In genomic region chr15:28308718-28309117, GRCh38 we compare ENCODE assay signal across 14 cellular contexts. TPM values are rescaled to one million over a fixed set of nuclear protein-coding genes. Genes with fewer than 3 reads are reported as not detected.
"Had no signal": no experiment of that assay in that cellular context is flagged by ENCODE, and none has a peak within 500 bp of the region (broad histone marks: within the 10 kb centered on the region; RNA-seq: fewer than 3 reads in every experiment).

No MANE protein-coding gene starts in this region.

RNA-seq across cellular contexts. Expression of gene GOLGA6L24, which starts 49.2 kb away (rescaled TPM):
- total RNA-seq: stomach, subcutaneous adipose tissue, suprapubic skin, temporal lobe, thoracic aorta, thyroid gland, tibial nerve, transverse colon, upper lobe of left lung, upper lobe of right lung, ureter, urinary bladder, uterus, vagina had no signal
- polyA plus RNA-seq: stomach, urinary bladder had no signal
